30 cellular contexts compared by ENCODE assay signal in the genomic region with DNA sequence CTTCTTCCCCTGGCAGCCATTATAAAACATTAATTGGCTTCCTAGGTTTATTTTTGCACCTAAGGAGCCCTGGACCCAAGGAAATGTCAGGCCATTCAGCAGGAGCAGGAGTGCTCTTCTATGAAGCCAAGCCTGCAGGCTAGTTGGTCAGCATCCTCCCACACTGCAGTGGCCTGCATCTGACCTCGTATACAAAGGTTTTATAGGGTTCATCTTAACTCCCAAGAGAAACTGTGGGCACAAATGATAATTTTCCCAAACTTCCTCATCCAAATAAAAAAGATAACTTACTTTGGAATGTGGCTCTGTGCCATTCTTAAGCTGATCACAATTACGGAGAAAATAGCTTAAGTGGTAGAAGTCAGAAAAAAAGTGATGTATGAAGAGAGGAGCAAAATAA. TPM values are rescaled to one million over a fixed set of nuclear protein-coding genes. Genes with fewer than 3 reads are reported as not detected.
"Had no signal": no experiment of that assay in that cellular context is flagged by ENCODE, and none has a peak within 500 bp of the region (broad histone marks: within the 10 kb centered on the region; RNA-seq: fewer than 3 reads in every experiment).

No MANE protein-coding gene starts in this region.

- DNase-seq: activated CD4-positive, alpha-beta memory T cell treated with anti-CD3 and anti-CD28 coated beads, Interleukin-2, amount 10 ng/mL, durations not matched to agents 7 days and 5 days; activated CD4-positive, alpha-beta T cell treated with anti-CD3 and anti-CD28 coated beads for 48 hours; activated CD4-positive, CD25-positive, alpha-beta regulatory T cell; activated effector memory CD4-positive, alpha-beta T cell treated with Interleukin-2 at 50 U/mL for 16 hours; activated naive CD4-positive, alpha-beta T cell treated with anti-CD3 and anti-CD28 coated beads, Interleukin-2, amount 50 U/mL, for 16 hours; activated T-cell treated with anti-CD3 and anti-CD28 coated beads, Interleukin-2, amount 50 U/mL, for 72 hours; anterior cingulate cortex; brain microvascular endothelial cell; caudate nucleus; effector CD4-positive, alpha-beta T cell; gastrocnemius medialis; hippocampal formation; kidney glomerular epithelial cell; left lung; mammary epithelial cell; pancreas; psoas muscle; stimulated activated CD4-positive, alpha-beta T cell treated with anti-CD3 and anti-CD28 coated beads, Interleukin-12 subunit alpha, Interleukin-12 subunit beta, amount 100 ng/mL, for 4 hours; stimulated activated CD4-positive, alpha-beta T cell treated with anti-CD3 and anti-CD28 coated beads, Interleukin-4, amount 100 ng/mL, for 4 hours; stimulated activated naive CD8-positive, alpha-beta T cell treated with anti-CD3 and anti-CD28 coated beads, Interleukin-15, Interleukin-2, amounts not matched to agents 100 U/mL and 50 U/mL, for 24 hours; T1000; thyroid gland; upper lobe of right lung had no signal

- H3K27me3 Mint-ChIP-seq: activated CD4-positive, alpha-beta memory T cell treated with anti-CD3 and anti-CD28 coated beads, Interleukin-2, amount 10 ng/mL, durations not matched to agents 7 days and 5 days; dendritic cell treated with granulocyte-macrophage colony-stimulating factor and Interleukin-4, amounts not matched to agents 40 ng/mL and 50 ng/mL, for 4 days had no signal

- H3K9me3 ChIP-seq: gastrocnemius medialis, left lung, pancreas, psoas muscle, right atrium auricular region, thyroid gland, upper lobe of right lung had no signal

- H3K9me3 Mint-ChIP-seq: activated CD4-positive, alpha-beta memory T cell treated with anti-CD3 and anti-CD28 coated beads, Interleukin-2, amount 10 ng/mL, durations not matched to agents 7 days and 5 days; activated T-cell treated with anti-CD3 and anti-CD28 coated beads, Interleukin-2, amount 50 U/mL, for 72 hours; dendritic cell treated with granulocyte-macrophage colony-stimulating factor and Interleukin-4, amounts not matched to agents 40 ng/mL and 50 ng/mL, for 4 days; nephron; T-helper 1 cell treated with Interleukin-12 subunit alpha and Interleukin-12 subunit beta and Interleukin-4 antibody, amounts not matched to agents 30 μg/mL and 1 μg/mL, for 36 hours had no signal

- H3K27ac Mint-ChIP-seq: activated CD4-positive, alpha-beta memory T cell treated with anti-CD3 and anti-CD28 coated beads, Interleukin-2, amount 10 ng/mL, durations not matched to agents 7 days and 5 days; activated T-cell treated with anti-CD3 and anti-CD28 coated beads, Interleukin-2, amount 50 U/mL, for 72 hours; dendritic cell treated with granulocyte-macrophage colony-stimulating factor and Interleukin-4, amounts not matched to agents 40 ng/mL and 50 ng/mL, for 4 days; T-helper 1 cell treated with Interleukin-12 subunit alpha and Interleukin-12 subunit beta and Interleukin-4 antibody, amounts not matched to agents 30 μg/mL and 1 μg/mL, for 36 hours had no signal

- H3K36me3 ChIP-seq: brain microvascular endothelial cell, gastrocnemius medialis, thyroid gland had no signal

- ATAC-seq: activated T-cell treated with anti-CD3 and anti-CD28 coated beads, Interleukin-2, amount 50 U/mL, for 72 hours; gastrocnemius medialis; left lung; pancreas; psoas muscle; stimulated activated naive CD8-positive, alpha-beta T cell treated with anti-CD3 and anti-CD28 coated beads, Interleukin-15, Interleukin-2, amounts not matched to agents 100 U/mL and 50 U/mL, for 24 hours; upper lobe of right lung had no signal

- H3K4me1 Mint-ChIP-seq: activated CD4-positive, alpha-beta memory T cell treated with anti-CD3 and anti-CD28 coated beads, Interleukin-2, amount 10 ng/mL, durations not matched to agents 7 days and 5 days had no signal

- H3K27ac ChIP-seq: brain microvascular endothelial cell, gastrocnemius medialis, left lung, pancreas, psoas muscle, right atrium auricular region, thyroid gland, upper lobe of right lung had no signal

- H3K4me3 ChIP-seq: gastrocnemius medialis, left lung, pancreas, psoas muscle, right atrium auricular region, thyroid gland, upper lobe of right lung had no signal

- H3K27me3 ChIP-seq: brain microvascular endothelial cell, gastrocnemius medialis, left lung, pancreas, right atrium auricular region, thyroid gland, upper lobe of right lung had no signal

- H3K4me3 Mint-ChIP-seq: activated CD4-positive, alpha-beta memory T cell treated with anti-CD3 and anti-CD28 coated beads, Interleukin-2, amount 10 ng/mL, durations not matched to agents 7 days and 5 days; activated T-cell treated with anti-CD3 and anti-CD28 coated beads, Interleukin-2, amount 50 U/mL, for 72 hours; dendritic cell treated with granulocyte-macrophage colony-stimulating factor and Interleukin-4, amounts not matched to agents 40 ng/mL and 50 ng/mL, for 4 days; nephron; T-helper 1 cell treated with Interleukin-12 subunit alpha and Interleukin-12 subunit beta and Interleukin-4 antibody, amounts not matched to agents 30 μg/mL and 1 μg/mL, for 36 hours had no signal

- H3K4me1 ChIP-seq: gastrocnemius medialis, left lung, psoas muscle, thyroid gland, upper lobe of right lung had no signal

RNA-seq across cellular contexts. Expression of a gene that starts 55.6 kb away (rescaled TPM):
- total RNA-seq: activated CD4-positive, alpha-beta memory T cell treated with anti-CD3 and anti-CD28 coated beads, Interleukin-2, amount 10 ng/mL, durations not matched to agents 7 days and 5 days; gastrocnemius medialis; mammary epithelial cell; psoas muscle; right atrium auricular region; skeletal muscle tissue; subcutaneous adipose tissue; thyroid gland; upper lobe of right lung had no signal
- polyA plus RNA-seq: esophagus, mammary epithelial cell, psoas muscle had no signal
